8 cellular contexts compared by ENCODE assay signal in genomic region chr12:92987846-92988621, GRCh38. TPM values are rescaled to one million over a fixed set of nuclear protein-coding genes. Genes with fewer than 3 reads are reported as not detected.
DNase-seq lines count a peak whose midpoint lies in the region; ATAC-seq, FAIRE-seq and TF ChIP-seq lines count a peak whose summit lies in the region.

No MANE protein-coding gene starts in this region.

- H3K4me1 Mint-ChIP-seq in activated T-helper 17 cell treated with anti-CD3 and anti-CD28 coated beads, Interleukin-2, amount 50 U/mL, for 72 hours: peaks cover 12% of the 10 kb centered on the region

- H3K36me3 ChIP-seq in mucosa of descending colon (ENCODE audit: low read depth) (no peaks in the 10 kb centered on the region), kidney (ENCODE audit: control insufficient read depth in 1 of 2, insufficient read depth in 2 of 2, low read length in 2 of 2) (no peaks in the 10 kb centered on the region)

- H3K36me3 Mint-ChIP-seq in activated T-helper 17 cell treated with anti-CD3 and anti-CD28 coated beads, Interleukin-2, amount 50 U/mL, for 72 hours (ENCODE audit: low read depth): no peaks in the 10 kb centered on the region

- H3K27ac ChIP-seq in kidney (ENCODE audit: low read depth in 2 of 2, low read length in 2 of 2): peak overlapping the region in 1 of 2 donors; percentile 61

- no peak for FAIRE-seq in kidney (lab: Jason Lieb, UNC)

- peak; percentile 83 for ATAC-seq in GM21367 (IDR thresholded peaks at IDR 0.05; ENCODE audit: unreplicated experiment)
- peak; percentile 79 for ATAC-seq in HG03521 (IDR thresholded peaks at IDR 0.05; ENCODE audit: unreplicated experiment)
- peak; percentile 77 for ATAC-seq in activated T-helper 17 cell treated with anti-CD3 and anti-CD28 coated beads, Interleukin-2, amount 50 U/mL, for 72 hours (replicated peaks)
- ATAC-seq in mucosa of descending colon: peak; percentile 66

- intact Hi-C loops in mucosa of descending colon (cut with DNase I, micrococcal nuclease): loop anchor here (5.0 to 10.0 kb wide), 2 partner anchors 409 to 427 kb away; no protein-coding TSS in a partner anchor
- intact Hi-C loops in kidney (cut with DNase I): loop anchor here (10.0 kb wide), 1 partner anchor 1117 kb away; no protein-coding TSS in a partner anchor

- TF ChIP-seq CTCF in GM12864 (IDR thresholded peaks at IDR 0.05; ENCODE audit: low read depth, low read length, missing control alignments): no peak
- no peak for TF ChIP-seq CTCF in mucosa of descending colon (IDR thresholded peaks at IDR 0.05)
- no peak for TF ChIP-seq CTCF in kidney (IDR thresholded peaks at IDR 0.05; ENCODE audit: borderline replicate concordance, extremely low read depth, insufficient read depth)

- H3K9ac ChIP-seq in kidney (ENCODE audit: low read length in 2 of 2): no peak overlapping the region

- peak overlapping the region; percentile 66 for H3K27ac Mint-ChIP-seq in activated T-helper 17 cell treated with anti-CD3 and anti-CD28 coated beads, Interleukin-2, amount 50 U/mL, for 72 hours

- DNase-seq in GM12864 (ENCODE audit: low read depth) (peak; percentile 98), mucosa of descending colon (peak in 2 of 3 donors; percentile 30 to 46), mesenteric fat pad (ENCODE audit: low spot score) (no peak), kidney (no peak), NCI-H2029 treated with DMSO at 0.1 percent for 48 hours (lab: John Stamatoyannopoulos, UW) (no peak)

- H3K4me1 ChIP-seq in mucosa of descending colon (ENCODE audit: low read depth): no peaks in the 10 kb centered on the region
- peaks cover 4 to 5% of the 10 kb centered on the region in 2 donors for H3K4me1 ChIP-seq in kidney (ENCODE audit: control insufficient read depth in 1 of 2, insufficient read depth in 1 of 2, low read depth in 1 of 2, low read length in 2 of 2)

- H3K27me3 Mint-ChIP-seq in activated T-helper 17 cell treated with anti-CD3 and anti-CD28 coated beads, Interleukin-2, amount 50 U/mL, for 72 hours: peaks cover 4% of the 10 kb centered on the region

- peak overlapping the region; percentile 27 for H3K4me3 Mint-ChIP-seq in activated T-helper 17 cell treated with anti-CD3 and anti-CD28 coated beads, Interleukin-2, amount 50 U/mL, for 72 hours

- no peaks in the 10 kb centered on the region for H3K9me3 Mint-ChIP-seq in activated T-helper 17 cell treated with anti-CD3 and anti-CD28 coated beads, Interleukin-2, amount 50 U/mL, for 72 hours

- peak overlapping the region; percentile 21; the same call in 1 of the 2 replicates for H3K4me3 ChIP-seq in GM12864 (ENCODE audit: low read depth, low read length)
- no peak overlapping the region for H3K4me3 ChIP-seq in mucosa of descending colon
- H3K4me3 ChIP-seq in kidney (ENCODE audit: low read length in 2 of 2): no peak overlapping the region

- H3K9me3 ChIP-seq in mucosa of descending colon: no peaks in the 10 kb centered on the region
- H3K9me3 ChIP-seq in kidney (ENCODE audit: control insufficient read depth in 1 of 2, low read length in 2 of 2): peaks cover 0 to 3% of the 10 kb centered on the region in 2 donors

RNA-seq across cellular contexts. Expression of gene EEA1, which starts 58.9 kb away (rescaled TPM):
- total RNA-seq in activated T-helper 17 cell treated with anti-CD3 and anti-CD28 coated beads, Interleukin-2, amount 50 U/mL, for 72 hours: 10 to 100 TPM; 11.2 to 12.3 TPM
- 10 to 100 TPM; 34.2 to 35.8 (median 34.6) TPM for total RNA-seq in mucosa of descending colon
- total RNA-seq in mesenteric fat pad: 58.7 TPM
- total RNA-seq in kidney: 30.2 TPM
- polyA plus RNA-seq in kidney (ENCODE audit: insufficient read depth, low read depth, low replicate concordance): 2.5 TPM

Comparison
In these comparisons a context has a peak if more than half of its experiments do, and no peak if none do; other contexts are left out.
1. DNase-seq: peak in GM12864 (single experiment) and mucosa of descending colon (2 of 3); none in mesenteric fat pad (single experiment), kidney (single experiment) and NCI-H2029 treated with DMSO at 0.1 percent for 48 hours (single experiment).
2. Peak in every context shown above with its lines, with median percentiles within 50 percentile points of each other: ATAC-seq.